9 cellular contexts compared by ENCODE assay signal in genomic region chr21:25283720-25284119, GRCh38.
A peak's percentile ranks its signal among the peaks of the same experiment; 100 is the strongest.
DNase-seq lines count a peak whose midpoint lies in the region; ATAC-seq and TF ChIP-seq lines count a peak whose summit lies in the region.
"Had no signal": no experiment of that assay in that cellular context is flagged by ENCODE, and none has a peak within 500 bp of the region (broad histone marks: within the 10 kb centered on the region; RNA-seq: fewer than 3 reads in every experiment).

No MANE protein-coding gene starts in this region.

- H3K4me1 ChIP-seq in mesendoderm (ENCODE audit: control insufficient read depth, low read depth, low read length), result no peaks in the 10 kb centered on the region

- no peak overlapping the region for H3K9ac ChIP-seq in mesendoderm (ENCODE audit: low read length)

- no peak overlapping the region for H2BK15ac ChIP-seq in mesendoderm (replicated peaks; ENCODE audit: low read depth)

- no peaks in the 10 kb centered on the region for H3K79me2 ChIP-seq in mesendoderm (ENCODE audit: control insufficient read depth, insufficient read depth, low read length)

- H3K4me2 ChIP-seq in mesendoderm (ENCODE audit: low read length), result no peak overlapping the region

- H3K27me3 ChIP-seq in mesendoderm (ENCODE audit: insufficient read depth, low read length, poor library complexity), result no peaks in the 10 kb centered on the region

- no peak overlapping the region for H3K27ac ChIP-seq in mesendoderm (ENCODE audit: low read depth, low read length)

- CTCF ChIA-PET in GM10248 (lab: Yijun Ruan, JAX), result interaction anchor here (0.6 to 3.7 kb wide), 21 partner anchors 9 to 382 kb away, joined by 3 to 40 read pairs (median 5); no protein-coding TSS in a partner anchor

- H3K27me3 Mint-ChIP-seq in natural killer cell treated with Interleukin-12 subunit alpha and Interleukin-12 subunit beta and Interleukin-15 and Interleukin-18, amount 100 ng/mL, for 72 hours, result no peaks in the 10 kb centered on the region

- H3K9me3 Mint-ChIP-seq in natural killer cell treated with Interleukin-12 subunit alpha and Interleukin-12 subunit beta and Interleukin-15 and Interleukin-18, amount 100 ng/mL, for 72 hours, result peaks cover 7% of the 10 kb centered on the region

- POLR2A ChIA-PET in GM10248 (lab: Yijun Ruan, JAX), result no interaction called here

- no peak overlapping the region for H3K27ac Mint-ChIP-seq in natural killer cell treated with Interleukin-12 subunit alpha and Interleukin-12 subunit beta and Interleukin-15 and Interleukin-18, amount 100 ng/mL, for 72 hours
- H3K27ac Mint-ChIP-seq: naive thymus-derived CD4-positive, alpha-beta T cell had no signal

- no peak overlapping the region for H4K5ac ChIP-seq in mesendoderm (ENCODE audit: low read length)

- H3K36me3 ChIP-seq in mesendoderm (ENCODE audit: control insufficient read depth, insufficient read depth, low read length), result no peaks in the 10 kb centered on the region

- no peak overlapping the region for H3K18ac ChIP-seq in mesendoderm (ENCODE audit: low read length)

- no CpG with 5 or more reads among the region's 6 CpGs for WGBS in mesendoderm (ENCODE audit: extremely low coverage, insufficient coverage, low lambda C conversion rate)

- H2BK5ac ChIP-seq in mesendoderm (ENCODE audit: low read length), result no peak overlapping the region

- H3K79me1 ChIP-seq in mesendoderm (ENCODE audit: low read length), result no peaks in the 10 kb centered on the region

- H3K36me3 Mint-ChIP-seq in natural killer cell treated with Interleukin-12 subunit alpha and Interleukin-12 subunit beta and Interleukin-15 and Interleukin-18, amount 100 ng/mL, for 72 hours, result no peaks in the 10 kb centered on the region
- H3K36me3 Mint-ChIP-seq: naive thymus-derived CD4-positive, alpha-beta T cell had no signal

- DNase-seq in GM10248 (ENCODE audit: extremely low spot score) (peak; percentile 25), HPDE6-E6E7 (ENCODE audit: extremely low spot score) (peak; percentile 1), mesendoderm (peak; percentile 77), CD1c-positive myeloid dendritic cell (ENCODE audit: extremely low spot score) (no peak), NCI-H128 (lab: John Stamatoyannopoulos, UW; ENCODE audit: unreplicated experiment) (no peak)
- no peak for DNase-seq in natural killer cell treated with Interleukin-12 subunit alpha and Interleukin-12 subunit beta and Interleukin-15 and Interleukin-18, amount 100 ng/mL, for 72 hours (ENCODE audit: low spot score)

- no peak for ATAC-seq in natural killer cell treated with Interleukin-12 subunit alpha and Interleukin-12 subunit beta and Interleukin-15 and Interleukin-18, amount 100 ng/mL, for 72 hours
- no peak for ATAC-seq in GM21390 (IDR thresholded peaks at IDR 0.05; ENCODE audit: unreplicated experiment)
- ATAC-seq: naive thymus-derived CD4-positive, alpha-beta T cell had no signal

- no peaks in the 10 kb centered on the region for H3K4me1 Mint-ChIP-seq in natural killer cell treated with Interleukin-12 subunit alpha and Interleukin-12 subunit beta and Interleukin-15 and Interleukin-18, amount 100 ng/mL, for 72 hours (ENCODE audit: low read depth in 2 of 2)

- H3K56ac ChIP-seq in mesendoderm (ENCODE audit: low read length), result peak overlapping the region; percentile 3

- no peak overlapping the region for H3K4me3 ChIP-seq in WI38 (ENCODE audit: low read depth, low read length)
- no peak overlapping the region for H3K4me3 ChIP-seq in mesendoderm (ENCODE audit: low read length)

- H2BK120ac ChIP-seq in mesendoderm (ENCODE audit: low read depth, low read length), result no peak overlapping the region

- H2AK5ac ChIP-seq in mesendoderm (ENCODE audit: low read length), result no peak overlapping the region

- H3K4ac ChIP-seq in mesendoderm (ENCODE audit: low read depth, low read length), result no peak overlapping the region

- H3K23ac ChIP-seq in mesendoderm (ENCODE audit: low read length), result no peak overlapping the region

- no peak overlapping the region for H3K4me3 Mint-ChIP-seq in natural killer cell treated with Interleukin-12 subunit alpha and Interleukin-12 subunit beta and Interleukin-15 and Interleukin-18, amount 100 ng/mL, for 72 hours
- H3K4me3 Mint-ChIP-seq: naive thymus-derived CD4-positive, alpha-beta T cell had no signal

- TF ChIP-seq CTCF in GM10248 (IDR thresholded peaks at IDR 0.05; ENCODE audit: control extremely low read depth, extremely low read depth, low read depth, missing control alignments) (peak; percentile 32), WI38 (IDR thresholded peaks at IDR 0.05; ENCODE audit: low read depth, low read length) (peak; percentile 14; the same call in 1 of the 2 replicates)

- no peak overlapping the region for H4K8ac ChIP-seq in mesendoderm (ENCODE audit: low read depth, low read length)

Comparison
In these comparisons a context has a peak if more than half of its experiments do, and no peak if none do; other contexts are left out.
1. DNase-seq: peak in GM10248 (single experiment), HPDE6-E6E7 (single experiment) and mesendoderm (single experiment); none in CD1c-positive myeloid dendritic cell (single experiment), natural killer cell treated with Interleukin-12 subunit alpha and Interleukin-12 subunit beta and Interleukin-15 and Interleukin-18, amount 100 ng/mL, for 72 hours (single experiment) and NCI-H128 (single experiment).